In the genomic region with DNA sequence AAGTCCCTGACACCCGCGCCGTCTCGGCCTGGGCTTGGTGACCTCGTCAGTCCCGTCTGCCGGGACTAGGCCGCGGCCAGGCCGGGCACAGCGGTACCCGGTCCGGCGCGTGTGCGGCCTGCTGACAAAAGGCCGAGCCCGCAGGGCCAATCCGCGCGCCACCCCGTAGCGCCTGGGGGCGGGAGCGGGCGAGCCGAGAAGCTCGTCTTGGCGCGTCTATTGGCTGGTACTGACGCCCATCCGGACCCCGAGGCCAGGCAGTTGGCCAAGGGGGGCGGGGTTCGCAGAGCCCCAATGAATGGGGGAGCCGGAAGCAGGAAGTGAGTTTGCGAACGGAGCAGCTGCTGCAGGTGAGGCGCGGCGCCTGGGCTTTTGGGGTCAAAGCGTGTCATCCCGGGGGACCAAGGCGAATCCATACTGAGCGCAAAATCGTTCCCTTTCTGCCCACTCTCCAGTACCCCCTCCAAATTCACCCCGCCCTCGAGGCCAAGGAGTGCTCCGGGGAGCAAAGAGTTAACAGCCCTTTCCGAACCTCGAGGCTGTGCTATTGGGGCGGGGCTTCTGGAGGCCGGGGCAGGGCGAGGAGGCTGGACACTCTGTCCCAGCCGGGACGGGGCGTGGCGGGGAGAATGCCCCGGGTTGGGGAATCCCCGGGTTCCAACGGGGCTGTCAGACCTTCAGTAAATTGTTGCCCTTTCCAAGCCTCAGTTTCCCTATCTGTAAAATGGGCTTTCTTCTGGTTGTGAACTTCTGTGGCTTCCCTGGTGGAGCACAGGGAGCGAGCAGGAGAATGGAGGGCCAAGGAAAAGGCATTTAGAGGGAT, we compare ENCODE assay signal across 8 cellular contexts. TPM values are rescaled to one million over a fixed set of nuclear protein-coding genes. Genes with fewer than 3 reads are reported as not detected.
A peak's percentile ranks its signal among the peaks of the same experiment; 100 is the strongest.
DNase-seq lines count a peak whose midpoint lies in the region; ATAC-seq and TF ChIP-seq lines count a peak whose summit lies in the region.

A gene with protein sequence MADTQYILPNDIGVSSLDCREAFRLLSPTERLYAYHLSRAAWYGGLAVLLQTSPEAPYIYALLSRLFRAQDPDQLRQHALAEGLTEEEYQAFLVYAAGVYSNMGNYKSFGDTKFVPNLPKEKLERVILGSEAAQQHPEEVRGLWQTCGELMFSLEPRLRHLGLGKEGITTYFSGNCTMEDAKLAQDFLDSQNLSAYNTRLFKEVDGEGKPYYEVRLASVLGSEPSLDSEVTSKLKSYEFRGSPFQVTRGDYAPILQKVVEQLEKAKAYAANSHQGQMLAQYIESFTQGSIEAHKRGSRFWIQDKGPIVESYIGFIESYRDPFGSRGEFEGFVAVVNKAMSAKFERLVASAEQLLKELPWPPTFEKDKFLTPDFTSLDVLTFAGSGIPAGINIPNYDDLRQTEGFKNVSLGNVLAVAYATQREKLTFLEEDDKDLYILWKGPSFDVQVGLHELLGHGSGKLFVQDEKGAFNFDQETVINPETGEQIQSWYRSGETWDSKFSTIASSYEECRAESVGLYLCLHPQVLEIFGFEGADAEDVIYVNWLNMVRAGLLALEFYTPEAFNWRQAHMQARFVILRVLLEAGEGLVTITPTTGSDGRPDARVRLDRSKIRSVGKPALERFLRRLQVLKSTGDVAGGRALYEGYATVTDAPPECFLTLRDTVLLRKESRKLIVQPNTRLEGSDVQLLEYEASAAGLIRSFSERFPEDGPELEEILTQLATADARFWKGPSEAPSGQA (plus strand): TSS at position 319 of the 823 bp plus-strand sequence. CDS start 1,767 bp downstream, outside the sequence.

- in situ Hi-C loops in GM23248 (cut with MboI): no loop called here

- ATAC-seq in DND-41 (ENCODE audit: insufficient read depth, low read depth): peak; percentile 98
- ATAC-seq in naive thymus-derived CD8-positive, alpha-beta T cell: peak; percentile 98 to 99

- H3K9me3 ChIP-seq in DND-41 (ENCODE audit: insufficient read depth, low read length, severe bottlenecking) (no peaks in the 10 kb centered on the region), GM23248 (ENCODE audit: low read depth) (no peaks in the 10 kb centered on the region), fibroblast of lung (ENCODE audit: control insufficient read depth, insufficient read depth, low read depth, low read length) (no peaks in the 10 kb centered on the region)

- no peaks in the 10 kb centered on the region for H3K9me3 Mint-ChIP-seq in naive thymus-derived CD8-positive, alpha-beta T cell

- peaks cover 17 to 34% (median 30%) of the 10 kb centered on the region in 4 donors for H3K4me1 Mint-ChIP-seq in naive thymus-derived CD8-positive, alpha-beta T cell

- H2AFZ ChIP-seq in DND-41 (ENCODE audit: low read depth, low read length) (peak within 1 kb of the TSS; percentile 99), GM23248 (peak within 1 kb of the TSS; percentile 87), fibroblast of lung (ENCODE audit: low read length) (peak within 1 kb of the TSS; percentile 79)

- H3K4me3 ChIP-seq in DND-41 (ENCODE audit: low read depth in 1 of 2, low read length in 2 of 2) (peak within 1 kb of the TSS; percentile 76 to 86), GM23248 (peak within 1 kb of the TSS; percentile 85), fibroblast of lung (replicated peaks in 1 of 4; ENCODE audit: control extremely low read depth in 1 of 4, insufficient read depth in 1 of 4, low read depth in 3 of 4, low read length in 4 of 4) (peak within 1 kb of the TSS; percentile 74 to 97 (median 88))

- no peaks in the 10 kb centered on the region for H3F3A ChIP-seq in GM23248 (ENCODE audit: insufficient read depth)

- H3K4me1 ChIP-seq in DND-41 (ENCODE audit: insufficient read depth, low read length) (peaks cover 33% of the 10 kb centered on the region), GM23248 (ENCODE audit: insufficient read depth) (0 out of 2 replicates have a peak, but pooled peaks cover 8% of the 10 kb centered on the region), fibroblast of lung (ENCODE audit: control insufficient read depth, extremely low read depth, insufficient read depth, low read length) (peaks cover 3% of the 10 kb centered on the region)

- peak within 1 kb of the TSS; percentile 87 for H3K4me2 ChIP-seq in DND-41 (ENCODE audit: insufficient read depth, low read length)
- peak within 1 kb of the TSS; percentile 86 for H3K4me2 ChIP-seq in GM23248 (ENCODE audit: unreplicated experiment)
- H3K4me2 ChIP-seq in fibroblast of lung (ENCODE audit: extremely low read depth, insufficient read depth, low read length): peak within 1 kb of the TSS; percentile 95

- H3K27me3 ChIP-seq in DND-41 (ENCODE audit: insufficient read depth, low read length, poor library complexity) (no peaks in the 10 kb centered on the region), GM23248 (replicated peaks; ENCODE audit: insufficient read depth) (no peaks in the 10 kb centered on the region), fibroblast of lung (ENCODE audit: control insufficient read depth, insufficient read depth, low read length) (no peaks in the 10 kb centered on the region)

- DNase-seq in DND-41 (peak; percentile 97), GM23248 (peak; percentile 99), Kasumi-1 (lab: John Stamatoyannopoulos, UW) (peak; percentile 92 to 93), RPMI7951 (ENCODE audit: low read depth) (peak; percentile 96), fibroblast of lung (ENCODE audit: low read depth in 2 of 2) (peak; percentile 95)
- DNase-seq in activated T-helper 1 cell treated with anti-CD3 and anti-CD28 coated beads, Interleukin-2, amount 50 U/mL, for 16 hours (ENCODE audit: low read depth in 1 of 2, low spot score in 1 of 2): peak; percentile 88 to 92
- DNase-seq in naive thymus-derived CD8-positive, alpha-beta T cell: peak; percentile 92 to 97 (median 95)
- peak; percentile 88 to 95 (median 92) for DNase-seq in stimulated activated naive CD4-positive, alpha-beta T cell (lab: John Stamatoyannopoulos, UW)

- no peaks in the 10 kb centered on the region for H4K20me1 ChIP-seq in DND-41 (ENCODE audit: insufficient read depth, low read length)
- no peaks in the 10 kb centered on the region for H4K20me1 ChIP-seq in GM23248 (ENCODE audit: insufficient read depth)
- no peaks in the 10 kb centered on the region for H4K20me1 ChIP-seq in fibroblast of lung (ENCODE audit: control insufficient read depth, extremely low read depth, insufficient read depth, low read length)

- H3K79me2 ChIP-seq in DND-41 (ENCODE audit: insufficient read depth, low read length) (peaks cover 18% of the 10 kb centered on the region), GM23248 (ENCODE audit: insufficient read depth) (peaks cover 14% of the 10 kb centered on the region), fibroblast of lung (ENCODE audit: control insufficient read depth, insufficient read depth, low read length) (peaks cover 5% of the 10 kb centered on the region)

- H3K27ac ChIP-seq in DND-41 (ENCODE audit: low read length): peak within 1 kb of the TSS; percentile 95
- peak within 1 kb of the TSS; percentile 88 for H3K27ac ChIP-seq in GM23248
- peak within 1 kb of the TSS; percentile 97 for H3K27ac ChIP-seq in fibroblast of lung (ENCODE audit: insufficient read depth, low read length)

- no peak for TF ChIP-seq CTCF in DND-41 (IDR thresholded peaks at IDR 0.05; ENCODE audit: borderline replicate concordance, extremely low read depth, low read length, poor library complexity, severe bottlenecking)
- TF ChIP-seq CTCF in fibroblast of lung (conservative IDR thresholded peaks at IDR 0.05 in 1 of 2, IDR thresholded peaks at IDR 0.05 in 1 of 2; ENCODE audit: low read depth in 1 of 2, low read length in 2 of 2): no peak

- 1 to 2% methylated on average over 47 to 62 of the region's 62 CpGs for WGBS in GM23248 (ENCODE audit: low coverage in 1 of 2, low lambda C conversion rate in 2 of 2, missing lambda C conversion rate in 2 of 2), 2 experiments

- peaks cover 0 to 5% (median 0%) of the 10 kb centered on the region in 3 donors for H3K36me3 Mint-ChIP-seq in naive thymus-derived CD8-positive, alpha-beta T cell

- H3K9me2 ChIP-seq in GM23248 (ENCODE audit: insufficient read depth): no peaks in the 10 kb centered on the region

- H3K36me3 ChIP-seq in DND-41 (ENCODE audit: insufficient read depth, low read length): peaks cover 11% of the 10 kb centered on the region
- H3K36me3 ChIP-seq in GM23248 (ENCODE audit: low read depth): no peaks in the 10 kb centered on the region
- peaks cover 5% of the 10 kb centered on the region for H3K36me3 ChIP-seq in fibroblast of lung (ENCODE audit: control insufficient read depth, insufficient read depth, low read length)

- no peaks in the 10 kb centered on the region for H3K27me3 Mint-ChIP-seq in naive thymus-derived CD8-positive, alpha-beta T cell

- H3K27ac Mint-ChIP-seq in naive thymus-derived CD8-positive, alpha-beta T cell: peak within 1 kb of the TSS; percentile 80 to 96 (median 92)

- POLR2A ChIA-PET in naive thymus-derived CD8-positive, alpha-beta T cell (lab: Charles Lee): interaction anchor here (0.8 to 2.4 kb wide), 13 partner anchors 12 to 769 kb away, joined by 3 to 46 read pairs (median 6); a partner anchor contains a TSS

- H3K4me3 Mint-ChIP-seq in naive thymus-derived CD8-positive, alpha-beta T cell: peak within 1 kb of the TSS; percentile 86 to 94 (median 92)

- H3K9ac ChIP-seq in DND-41 (ENCODE audit: low read depth, low read length) (peak within 1 kb of the TSS; percentile 96), GM23248 (peak within 1 kb of the TSS; percentile 96), fibroblast of lung (ENCODE audit: insufficient read depth, low read length) (peak within 1 kb of the TSS; percentile 96)

RNA-seq across cellular contexts. Expression of the gene that starts here (rescaled TPM):
- total RNA-seq in GM23248 (2014; rRNA removed; shearing (Covaris generic)): 50.8 and 64.1 TPM in 2 replicates
- 33.5 and 34.7 TPM in 2 replicates for polyA plus RNA-seq in GM23248 (2016; fragmentation: Nextera tagmentation; extraction: Ambion mirVana)
- total RNA-seq in RPMI7951 (2014; rRNA removed; shearing (Covaris generic)): 36.8 and 46.4 TPM in 2 replicates
- 28.2 and 39.6 TPM in 2 replicates for total RNA-seq in fibroblast of lung
- 33.6 and 42.1 TPM in 2 replicates for polyA plus RNA-seq in fibroblast of lung
- polyA plus RNA-seq in fibroblast of lung (2012): 41.5 and 54.8 TPM in 2 replicates
- 66.6 and 187 TPM in 2 replicates for polyA minus RNA-seq in fibroblast of lung (ENCODE audit: low replicate concordance)
- total RNA-seq in naive thymus-derived CD8-positive, alpha-beta T cell: 10 to 100 TPM; 20.0 to 23.7 TPM
- polyA plus RNA-seq in naive thymus-derived CD8-positive, alpha-beta T cell: 10 to 100 TPM; 20.0 to 25.4 (median 20.5) TPM

Comparison
In these comparisons a context has a peak if more than half of its experiments do, and no peak if none do; other contexts are left out.
1. Peak in every context shown above with its lines: DNase-seq, ATAC-seq, H3K4me3 ChIP-seq and H3K27ac ChIP-seq.